In genomic region chr11:86800076-86800955, GRCh38 we compare ENCODE assay signal across 8 cellular contexts. TPM values are rescaled to one million over a fixed set of nuclear protein-coding genes. Genes with fewer than 3 reads are reported as not detected.
DNase-seq lines count a peak whose midpoint lies in the region; ATAC-seq, FAIRE-seq and TF ChIP-seq lines count a peak whose summit lies in the region.

TSS of gene PRSS23 (plus strand) at chr11:86800542. CDS start at chr11:86807644, 7,102 bp downstream.

- DNase-seq in NCI-H1417 (lab: John Stamatoyannopoulos, UW): peak; percentile 63 to 88 (median 86)
- DNase-seq in NCI-H1417 treated with DMSO at 0.1 percent for 48 hours (lab: John Stamatoyannopoulos, UW): no peak
- peak; percentile 69 for DNase-seq in HK-2 (ENCODE audit: unreplicated experiment)
- no peak for DNase-seq in T-helper 17 cell
- DNase-seq in dorsolateral prefrontal cortex: peak in 7 of 10 donors; percentile 24 to 67 (median 43)
- DNase-seq in HepG2 (ENCODE audit: low spot score): no peak
- DNase-seq in stimulated activated CD4-positive, alpha-beta T cell treated with anti-CD3 and anti-CD28 coated beads, TNF-alpha, amount 100 ng/mL, for 4 hours (ENCODE audit: low read depth in 3 of 3): peak in 2 of 3 experiments; percentile 1 to 11
- no peak for DNase-seq in NK-92 treated with Interleukin-12 subunit alpha and Interleukin-12 subunit beta, amount 100 ng/mL, for 24 hours (lab: John Stamatoyannopoulos, UW)

- no peaks in the 10 kb centered on the region for H3K36me3 ChIP-seq in HepG2 (replicated peaks in 1 of 2; ENCODE audit: control insufficient read depth in 1 of 2, insufficient read depth in 2 of 2, low read length in 2 of 2)

- H3K27ac Mint-ChIP-seq in T-helper 17 cell: no peak within 1 kb of the TSS

- POLR2A ChIA-PET in HepG2 (lab: Yijun Ruan, JAX): no interaction called here

- H4K20me1 ChIP-seq in HepG2 (ENCODE audit: insufficient read depth, low read length): no peaks in the 10 kb centered on the region

- H3K9me3 ChIP-seq in T-helper 17 cell (ENCODE audit: control insufficient read depth, low read length, poor library complexity, severe bottlenecking) (no peaks in the 10 kb centered on the region), HepG2 (ENCODE audit: low read length) (no peaks in the 10 kb centered on the region)

- no peak for TF ChIP-seq POLR2A in HepG2 (IDR thresholded peaks at IDR 0.05; ENCODE audit: insufficient read depth in 1 of 2, low read depth in 2 of 2, low read length in 2 of 2)

- in situ Hi-C loops in HepG2 (cut with HindIII; ENCODE audit: extremely low pct_ligation_motif_present, low pct_unique_long_range_greater_than_20kb): loop anchor here (25.0 kb wide), 1 partner anchor 438 kb away; the partner anchor contains the start of gene CCDC81

- no TSS peak for BruUV-seq in HepG2 (replicated peaks; lab: Mats Ljungman, UMichigan)

- TF ChIP-seq EP300 in HepG2 (IDR thresholded peaks at IDR 0.05; ENCODE audit: low read depth in 2 of 2, low read length in 2 of 2): no peak
- no peak for TF ChIP-seq EP300 in HepG2 (CRISPR knock-in tag; IDR thresholded peaks at IDR 0.05; ENCODE audit: borderline replicate concordance)

- no peak for TF ChIP-seq RAD21 in HepG2 (CRISPR knock-in tag; IDR thresholded peaks at IDR 0.05)

- intact Hi-C loops in dorsolateral prefrontal cortex (cut with DNase I) (loop anchor here (5.0 to 10.0 kb wide), 3 partner anchors 126 to 186 kb away; partner anchors contain the start of gene ME3 (in 2 of the 2)), HepG2 (cut with micrococcal nuclease; ENCODE audit: unreplicated experiment) (loop anchor here (5.0 kb wide), 1 partner anchor 343 kb away; no protein-coding TSS in a partner anchor)

- peak within 1 kb of the TSS in 45 of 59 donors; percentile 12 to 86 (median 62) for H3K27ac ChIP-seq in dorsolateral prefrontal cortex
- H3K27ac ChIP-seq in HepG2 (ENCODE audit: extremely low read length, insufficient read depth, low read length): no peak within 1 kb of the TSS

- H3K4me2 ChIP-seq in HepG2 (ENCODE audit: low read depth, low read length): peak within 1 kb of the TSS; percentile 68

- peaks cover 79% of the 10 kb centered on the region for H3K27me3 Mint-ChIP-seq in T-helper 17 cell

- peak within 1 kb of the TSS; percentile 71 for H3K4me3 Mint-ChIP-seq in T-helper 17 cell

- no peaks in the 10 kb centered on the region for H3K79me2 ChIP-seq in HepG2 (ENCODE audit: insufficient read depth, low read length)

- peaks cover 0 to 33% (median 0%) of the 10 kb centered on the region in 45 donors for H3K27me3 ChIP-seq in dorsolateral prefrontal cortex
- H3K27me3 ChIP-seq in HepG2 (ENCODE audit: control insufficient read depth in 1 of 2, insufficient read depth in 2 of 2, low read length in 2 of 2): peaks cover 8 to 31% of the 10 kb centered on the region in 2 experiments; a peak in 4 of 5 replicates

- FAIRE-seq in HepG2 (lab: Jason Lieb, UNC): no peak

- H3K4me1 ChIP-seq in HepG2 (ENCODE audit: insufficient read depth, low read length): peaks cover 6% of the 10 kb centered on the region; the same call in 1 of the 2 replicates

- peak within 1 kb of the TSS; percentile 30 to 79 (median 66) for H3K4me3 ChIP-seq in dorsolateral prefrontal cortex
- H3K4me3 ChIP-seq in HepG2 (replicated peaks in 1 of 3; ENCODE audit: insufficient read depth in 1 of 3, low read depth in 2 of 3, low read length in 3 of 3): peak within 1 kb of the TSS; percentile 35 to 67 (median 38); a peak in 5 of 6 replicates

- H2AFZ ChIP-seq in HepG2 (ENCODE audit: low read length): no peak within 1 kb of the TSS

- CTCF ChIA-PET in HepG2 (lab: Yijun Ruan, JAX; ENCODE audit: low intra/inter-chr PET ratio, low total read pairs): no interaction called here

- peak in 1 of 56 donors; percentile 7 for TF ChIP-seq CTCF in dorsolateral prefrontal cortex (IDR thresholded peaks at IDR 0.05 in 54 of 56, conservative IDR thresholded peaks at IDR 0.05 in 2 of 56; ENCODE audit: low read depth in 1 of 56, partially characterized antibody in 56 of 56)
- no peak for TF ChIP-seq CTCF in HepG2 (CRISPR knock-in tag; IDR thresholded peaks at IDR 0.05)

- peaks cover 4% of the 10 kb centered on the region for H3K36me3 Mint-ChIP-seq in T-helper 17 cell (ENCODE audit: low read depth)

- WGBS in HepG2 (ENCODE audit: low lambda C conversion rate): 0% methylated on average over 6 of the region's 97 CpGs

- H3K4me1 Mint-ChIP-seq in T-helper 17 cell: peaks cover 4% of the 10 kb centered on the region

- no peak within 1 kb of the TSS for H3K9ac ChIP-seq in HepG2 (ENCODE audit: insufficient read depth, low read depth, low read length)

- peak; percentile 68 for ATAC-seq in T-helper 17 cell
- peak; percentile 94 for ATAC-seq in HepG2

TF ChIP-seq in HepG2, 621 proteins besides CTCF, POLR2A, EP300 and RAD21 (continues in another document):
- TF ChIP-seq ZNF800 (CRISPR knock-in tag; IDR thresholded peaks at IDR 0.05) (peak; percentile 72; the same call in 1 of the 2 replicates), TOPORS (CRISPR knock-in tag; IDR thresholded peaks at IDR 0.05) (0 out of 2 replicates have a peak, but pooled peaks have one; percentile 35), IRX3 (CRISPR knock-in tag; IDR thresholded peaks at IDR 0.05; ENCODE audit: borderline replicate concordance, low read depth) (no peak; the same call in 1 of the 2 replicates), DBP (CRISPR knock-in tag; IDR thresholded peaks at IDR 0.05; ENCODE audit: not compliant biosample characterization) (no peak), ZFP36 (IDR thresholded peaks at IDR 0.05; ENCODE audit: borderline replicate concordance, low read depth, low read length, partially characterized antibody) (no peak), YEATS4 (CRISPR knock-in tag; IDR thresholded peaks at IDR 0.05; ENCODE audit: borderline replicate concordance) (no peak), ZNF891 (CRISPR knock-in tag; IDR thresholded peaks at IDR 0.05) (0 out of 2 replicates have a peak, but pooled peaks have one; percentile 30), ZNF777 (CRISPR knock-in tag; IDR thresholded peaks at IDR 0.05) (no peak), DR1 (CRISPR knock-in tag; IDR thresholded peaks at IDR 0.05) (no peak), ZNF414 (CRISPR knock-in tag; IDR thresholded peaks at IDR 0.05) (no peak), TGIF2 (CRISPR knock-in tag; IDR thresholded peaks at IDR 0.05) (no peak), ZNF879 (CRISPR knock-in tag; IDR thresholded peaks at IDR 0.05) (no peak), MED8 (CRISPR knock-in tag; IDR thresholded peaks at IDR 0.05; ENCODE audit: insufficient replicate concordance) (no peak)

RNA-seq across cellular contexts. Expression of gene PRSS23, which starts in this region (rescaled TPM):
- total RNA-seq in T-helper 17 cell: not detected
- 10 to 100 TPM in 93 of 120 experiments, 1 to 10 TPM in 27; 5.7 to 31.6 (median 13.1) TPM for total RNA-seq in dorsolateral prefrontal cortex
- total RNA-seq in HepG2 (2016; rRNA removed; fragmentation: Illumina TruSeq; extraction: Trizol): 0.20 and 0.28 TPM in 2 replicates
- total RNA-seq in HepG2 (2016; cell fraction: cytosol; rRNA removed; fragmentation: Illumina TruSeq; extraction: Trizol; ENCODE audit: low read depth): 0.51 TPM in 1 of 2 replicates, not detected in the other
- total RNA-seq in HepG2 (2016; cell fraction: insoluble cytoplasmic fraction; rRNA removed; fragmentation: Illumina TruSeq; extraction: Trizol): 0.17 and 0.18 TPM in 2 replicates
- total RNA-seq in HepG2 (2016; cell fraction: membrane; rRNA removed; fragmentation: Illumina TruSeq; extraction: Trizol): 0.06 and 0.10 TPM in 2 replicates
- total RNA-seq in HepG2 (2016; cell fraction: nucleus; rRNA removed; fragmentation: Illumina TruSeq; extraction: Trizol): 0.25 TPM in 1 of 2 replicates, not detected in the other
- 0.21 and 0.30 TPM in 2 replicates for polyA plus RNA-seq in HepG2 (2011; rRNA removed)
- 0.13 and 0.24 TPM in 2 replicates for polyA plus RNA-seq in HepG2 (2011; cell fraction: cytosol; rRNA removed)
- polyA plus RNA-seq in HepG2 (2011; cell fraction: nucleus; rRNA removed): not detected in 2 replicates
- 0.51 and 0.57 TPM in 2 replicates for polyA plus RNA-seq in HepG2 (2012)
- polyA plus RNA-seq in HepG2 (2016; cell fraction: cytosol; fragmentation: Illumina TruSeq; extraction: Trizol; ENCODE audit: low read depth): 0.05 TPM in 1 of 2 replicates, not detected in the other
- 0.11 TPM in 1 of 2 replicates, not detected in the other for polyA plus RNA-seq in HepG2 (2016; cell fraction: insoluble cytoplasmic fraction; fragmentation: Illumina TruSeq; extraction: Trizol; ENCODE audit: low read depth)
- 0.19 and 0.20 TPM in 2 replicates for polyA plus RNA-seq in HepG2 (2016; cell fraction: membrane; fragmentation: Illumina TruSeq; extraction: Trizol; ENCODE audit: low read depth)
- polyA plus RNA-seq in HepG2 (2016; cell fraction: nucleus; fragmentation: Illumina TruSeq; extraction: Trizol; ENCODE audit: insufficient read depth, low read depth): 0.70 TPM in 1 of 2 replicates, not detected in the other
- polyA minus RNA-seq in HepG2 (2011; rRNA and poly(A)+ RNA removed; ENCODE audit: low replicate concordance): 0.32 and 515 TPM in 2 replicates
- polyA minus RNA-seq in HepG2 (2011; cell fraction: cytosol; rRNA and poly(A)+ RNA removed): 0.89 and 0.97 TPM in 2 replicates
- polyA minus RNA-seq in HepG2 (2011; cell fraction: nucleus; rRNA and poly(A)+ RNA removed): 0.37 and 1.2 TPM in 2 replicates

Comparison
In these comparisons a context has a peak if more than half of its experiments do, and no peak if none do; other contexts are left out.
1. RNA of gene PRSS23 (total RNA-seq): 5.7 to 31.6 TPM in dorsolateral prefrontal cortex; 0.06 to 0.51 TPM in HepG2 and not detected in T-helper 17 cell; every median in the first group is over 4 times any median in the second.
2. DNase-seq: peak in NCI-H1417 (3 of 3), HK-2 (single experiment), dorsolateral prefrontal cortex (7 of 10) and stimulated activated CD4-positive, alpha-beta T cell treated with anti-CD3 and anti-CD28 coated beads, TNF-alpha, amount 100 ng/mL, for 4 hours (2 of 3); none in NCI-H1417 treated with DMSO at 0.1 percent for 48 hours (single experiment), T-helper 17 cell (0 of 3), HepG2 (single experiment) and NK-92 treated with Interleukin-12 subunit alpha and Interleukin-12 subunit beta, amount 100 ng/mL, for 24 hours (single experiment).
3. Peak in ATAC-seq in T-helper 17 cell; RNA of the gene not detected or under 1 TPM.